ENCODE assay signal across 12 cellular contexts in genomic region chr14:26276757-26277156, GRCh38.
DNase-seq lines count a peak whose midpoint lies in the region; ATAC-seq and TF ChIP-seq lines count a peak whose summit lies in the region.
"Had no signal": no experiment of that assay in that cellular context is flagged by ENCODE, and none has a peak within 500 bp of the region (broad histone marks: within the 10 kb centered on the region; RNA-seq: fewer than 3 reads in every experiment).

No MANE protein-coding gene starts in this region.

- H3K9me3 ChIP-seq in spleen (no peaks in the 10 kb centered on the region), psoas muscle (no peaks in the 10 kb centered on the region)

- no peak overlapping the region for H3K4me3 ChIP-seq in brain microvascular endothelial cell (ENCODE audit: low read depth, low read length)
- no peak overlapping the region for H3K4me3 ChIP-seq in spleen
- no peak overlapping the region for H3K4me3 ChIP-seq in psoas muscle

- intact Hi-C loops in spleen (cut with DNase I; ENCODE audit: low total_unique reads) (no loop called here), psoas muscle (cut with DNase I) (no loop called here)

- in situ Hi-C loops in brain microvascular endothelial cell (cut with HindIII; ENCODE audit: low pct_ligation_motif_present, low sequenced_read_pairs): no loop called here

- no peak overlapping the region for H3K27ac Mint-ChIP-seq in nephron

- H3K36me3 ChIP-seq in brain microvascular endothelial cell (replicated peaks) (no peaks in the 10 kb centered on the region), spleen (no peaks in the 10 kb centered on the region), psoas muscle (ENCODE audit: insufficient read depth in 1 of 2, low read depth in 1 of 2) (no peaks in the 10 kb centered on the region)

- peak; percentile 39 for TF ChIP-seq CTCF in brain microvascular endothelial cell (IDR thresholded peaks at IDR 0.05; ENCODE audit: low read depth, low read length, missing control alignments)
- peak; percentile 20 to 27 (median 26) for TF ChIP-seq CTCF in nephron (IDR thresholded peaks at IDR 0.05; ENCODE audit: unreplicated experiment in 3 of 3)
- TF ChIP-seq CTCF in spleen (IDR thresholded peaks at IDR 0.05 in 8 of 11, conservative IDR thresholded peaks at IDR 0.05 in 3 of 11): peak in 1 of 11 experiments; percentile 10
- no peak for TF ChIP-seq CTCF in psoas muscle (IDR thresholded peaks at IDR 0.05)

- H3K9me3 Mint-ChIP-seq in nephron: peaks cover 6% of the 10 kb centered on the region

- H3K4me1 ChIP-seq in spleen: no peaks in the 10 kb centered on the region
- no peaks in the 10 kb centered on the region for H3K4me1 ChIP-seq in psoas muscle

- no peak for ATAC-seq in psoas muscle
- ATAC-seq in HG02852 (IDR thresholded peaks at IDR 0.05; ENCODE audit: unreplicated experiment): no peak

- H3K4me1 Mint-ChIP-seq in nephron: no peaks in the 10 kb centered on the region

- no peak for TF ChIP-seq POLR2A in spleen (IDR thresholded peaks at IDR 0.05)

- H3K27ac ChIP-seq in brain microvascular endothelial cell (no peak overlapping the region), spleen (no peak overlapping the region), psoas muscle (no peak overlapping the region)

- H3K36me3 Mint-ChIP-seq in nephron (ENCODE audit: low read depth): no peaks in the 10 kb centered on the region

- DNase-seq in HT-29 (ENCODE audit: low spot score) (peak; percentile 16), NCI-H69 (lab: John Stamatoyannopoulos, UW) (peak; percentile 36), brain microvascular endothelial cell (no peak), medulla oblongata (ENCODE audit: extremely low spot score) (no peak), spleen (no peak), psoas muscle (no peak)
- DNase-seq: activated T-cell treated with anti-CD3 and anti-CD28 coated beads for 4 hours; GDM1; NCI-H2171 treated with DMSO at 0.1 percent for 48 hours; stimulated activated CD4-positive, alpha-beta T cell treated with anti-CD3 and anti-CD28 coated beads, Interleukin-2, amount 100 ng/mL, for 24 hours had no signal

- 70 to 85% (median 75%) methylated on average over 2 of the region's 2 CpGs for WGBS in spleen, 5 donors
- WGBS in psoas muscle, 3 donors: 61 to 78% (median 62%) methylated on average over 2 of the region's 2 CpGs

- H3K27me3 ChIP-seq in brain microvascular endothelial cell (replicated peaks): no peaks in the 10 kb centered on the region
- H3K27me3 ChIP-seq in spleen (replicated peaks in 1 of 7): no peaks in the 10 kb centered on the region
- H3K27me3 ChIP-seq in psoas muscle (ENCODE audit: insufficient read depth in 3 of 3, low read length in 2 of 3): no peaks in the 10 kb centered on the region

- no peak overlapping the region for H3K4me3 Mint-ChIP-seq in nephron

- no peaks in the 10 kb centered on the region for H3K27me3 Mint-ChIP-seq in nephron (ENCODE audit: low read depth)

Comparison
In these comparisons a context has a peak if more than half of its experiments do, and no peak if none do; other contexts are left out.
1. DNase-seq: peak in HT-29 (single experiment) and NCI-H69 (single experiment); none in brain microvascular endothelial cell (single experiment), medulla oblongata (single experiment), spleen (single experiment) and psoas muscle (0 of 2).